13 cellular contexts compared by ENCODE assay signal in the genomic region with DNA sequence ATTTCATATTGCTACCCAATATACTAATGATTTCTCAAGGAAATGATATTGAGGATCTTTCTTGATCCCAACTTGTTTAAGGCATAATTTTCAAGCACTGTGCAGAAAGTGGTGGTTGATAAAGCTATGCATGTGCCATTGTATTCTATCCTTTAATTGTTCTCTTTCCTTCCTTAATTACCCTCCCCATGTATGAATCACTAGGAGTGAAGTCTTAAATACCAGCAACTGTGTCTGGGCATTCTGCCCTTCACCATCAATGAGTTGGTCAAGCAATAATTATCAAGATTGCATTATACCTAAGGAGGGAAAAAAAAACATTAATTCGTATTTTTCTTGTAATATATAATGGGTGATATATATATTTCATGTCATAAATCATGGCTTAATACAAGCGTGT.
"Had no signal": no experiment of that assay in that cellular context is flagged by ENCODE, and none has a peak within 500 bp of the region (broad histone marks: within the 10 kb centered on the region; RNA-seq: fewer than 3 reads in every experiment).

No MANE protein-coding gene starts in this region.

- H3K4me2 ChIP-seq: smooth muscle cell had no signal

- FAIRE-seq: colon, frontal cortex had no signal

- H3K36me3 ChIP-seq: heart left ventricle, neutrophil had no signal

- H3K27ac ChIP-seq: heart left ventricle, neutrophil had no signal

- H3K9me3 ChIP-seq: heart left ventricle, neutrophil had no signal

- H3K4me3 ChIP-seq: heart left ventricle, smooth muscle cell had no signal

- DNase-seq: heart left ventricle; hippocampal formation; left colon; naive thymus-derived CD4-positive, alpha-beta T cell; right cardiac atrium; stimulated activated CD4-positive, alpha-beta T cell treated with anti-CD3 and anti-CD28 coated beads, Interleukin-2, amount 100 ng/mL, for 48 hours; stimulated activated naive CD4-positive, alpha-beta T cell treated with Interleukin-2 at 50 U/mL for 16 hours; trophoblast cell had no signal

- H3K27me3 ChIP-seq: heart left ventricle, neutrophil had no signal

- ATAC-seq: esophagus mucosa; heart left ventricle; left colon; naive thymus-derived CD4-positive, alpha-beta T cell; right cardiac atrium had no signal
